Comparison of ENCODE assay signal across 22 cellular contexts in genomic region chr20:61746147-61746646, GRCh38.
A peak's percentile ranks its signal among the peaks of the same experiment; 100 is the strongest.
DNase-seq lines count a peak whose midpoint lies in the region; ATAC-seq, FAIRE-seq and TF ChIP-seq lines count a peak whose summit lies in the region.
"Had no signal": no experiment of that assay in that cellular context is flagged by ENCODE, and none has a peak within 500 bp of the region (broad histone marks: within the 10 kb centered on the region; RNA-seq: fewer than 3 reads in every experiment).

No MANE protein-coding gene starts in this region.

- FAIRE-seq in kidney (lab: Jason Lieb, UNC): no peak
- FAIRE-seq: GM12878, GM19239, H54, K562 had no signal

- peak overlapping the region in 3 of 10 experiments; percentile 24 to 31 (median 28); a peak in 4 of 20 replicates for H3K4me3 ChIP-seq in BLaER1 treated with 17β-estradiol and CSF1 and Interleukin-3, amounts not matched to agents 10 nM and 100 nM
- H3K4me3 ChIP-seq in Karpas-422 (ENCODE audit: low read length) (peak overlapping the region; percentile 32; the same call in 1 of the 2 replicates), kidney (ENCODE audit: low read length in 2 of 2) (no peak overlapping the region), spleen (no peak overlapping the region), GM23338 (no peak overlapping the region)
- H3K4me3 ChIP-seq: GM12878, K562 had no signal

- no peak overlapping the region for H2AFZ ChIP-seq in Karpas-422 (ENCODE audit: low read length)
- no peak overlapping the region for H2AFZ ChIP-seq in GM23338

- H3K79me2 ChIP-seq in Karpas-422 (ENCODE audit: low read length) (no peaks in the 10 kb centered on the region), GM23338 (replicated peaks; ENCODE audit: insufficient read depth) (no peaks in the 10 kb centered on the region)

- H3K4me2 ChIP-seq in BLaER1 treated with 17β-estradiol and CSF1 and Interleukin-3, amounts not matched to agents 10 nM and 100 nM: peak overlapping the region; percentile 76 to 97 (median 88)
- H3K4me2 ChIP-seq in Karpas-422 (ENCODE audit: low read depth, low read length, poor library complexity, severe bottlenecking): peak overlapping the region; percentile 64
- no peak overlapping the region for H3K4me2 ChIP-seq in GM23338

- no peaks in the 10 kb centered on the region for H3F3A ChIP-seq in GM23338 (replicated peaks; ENCODE audit: low read depth)

- H3K4me3 Mint-ChIP-seq in activated T-cell treated with anti-CD3 and anti-CD28 coated beads, Interleukin-2, amount 50 U/mL, for 4 hours: no peak overlapping the region
- H3K4me3 Mint-ChIP-seq in GM23338: no peak overlapping the region
- H3K4me3 Mint-ChIP-seq: CD8-positive, alpha-beta T cell had no signal

- H4K20me1 ChIP-seq in BLaER1 treated with 17β-estradiol and CSF1 and Interleukin-3, amounts not matched to agents 10 nM and 100 nM: peaks cover 0 to 100% (median 23%) of the 10 kb centered on the region in 11 experiments; a peak in 15 of 22 replicates
- H4K20me1 ChIP-seq in Karpas-422 (ENCODE audit: insufficient read depth, low read depth, low read length) (no peaks in the 10 kb centered on the region; the same call in 1 of the 2 replicates), GM23338 (replicated peaks; ENCODE audit: insufficient read depth) (no peaks in the 10 kb centered on the region)

- DNase-seq in Karpas-422 (peak; percentile 50), kidney (peak; percentile 24), spleen (peak; percentile 54), left cardiac atrium (no peak), DMS 273 (lab: John Stamatoyannopoulos, UW; ENCODE audit: unreplicated experiment) (no peak), GM23338 (ENCODE audit: low spot score) (no peak)
- no peak for DNase-seq in activated T-cell treated with anti-CD3 and anti-CD28 coated beads, Interleukin-2, amount 50 U/mL, for 4 hours
- DNase-seq: BE2C; Calu3; CD8-positive, alpha-beta T cell; DMS 273 treated with DMSO at 0.1 percent for 48 hours; DMS53; DND-41; EL; HCEC 1CT; IMR-90 had no signal

- H3K9me3 Mint-ChIP-seq in activated T-cell treated with anti-CD3 and anti-CD28 coated beads, Interleukin-2, amount 50 U/mL, for 4 hours: peaks cover 16% of the 10 kb centered on the region
- H3K9me3 Mint-ChIP-seq in GM23338: peaks cover 12% of the 10 kb centered on the region

- peak overlapping the region in 6 of 11 experiments; percentile 6 to 55 (median 36); a peak in 6 of 22 replicates for H3K9ac ChIP-seq in BLaER1 treated with 17β-estradiol and CSF1 and Interleukin-3, amounts not matched to agents 10 nM and 100 nM
- H3K9ac ChIP-seq in Karpas-422 (ENCODE audit: low read length) (no peak overlapping the region), kidney (ENCODE audit: low read length in 2 of 2) (no peak overlapping the region)

- H3K4me1 ChIP-seq in BLaER1 treated with 17β-estradiol and CSF1 and Interleukin-3, amounts not matched to agents 10 nM and 100 nM: peaks cover 44 to 69% (median 59%) of the 10 kb centered on the region in 10 experiments
- H3K4me1 ChIP-seq in Karpas-422 (ENCODE audit: low read length) (peaks cover 47% of the 10 kb centered on the region), kidney (ENCODE audit: control insufficient read depth in 1 of 2, insufficient read depth in 1 of 2, low read depth in 1 of 2, low read length in 2 of 2) (no peaks in the 10 kb centered on the region), spleen (no peaks in the 10 kb centered on the region), GM23338 (ENCODE audit: insufficient read depth) (no peaks in the 10 kb centered on the region)
- H3K4me1 ChIP-seq: BE2C had no signal

- peaks cover 0 to 24% (median 17%) of the 10 kb centered on the region in 11 experiments; a peak in 11 of 22 replicates for H3K27me3 ChIP-seq in BLaER1 treated with 17β-estradiol and CSF1 and Interleukin-3, amounts not matched to agents 10 nM and 100 nM
- H3K27me3 ChIP-seq in Karpas-422 (ENCODE audit: low read length) (peaks cover 6% of the 10 kb centered on the region; the same call in 1 of the 2 replicates), spleen (replicated peaks in 1 of 7) (no peaks in the 10 kb centered on the region), GM23338 (ENCODE audit: insufficient read depth) (no peaks in the 10 kb centered on the region)
- H3K27me3 ChIP-seq: BE2C had no signal

- intact Hi-C loops in kidney (cut with DNase I): no loop called here
- intact Hi-C loops in spleen (cut with DNase I; ENCODE audit: low total_unique reads): no loop called here
- intact Hi-C loops in left cardiac atrium (cut with DNase I): no loop called here

- peaks cover 16 to 29% (median 18%) of the 10 kb centered on the region in 11 experiments for H3K9me3 ChIP-seq in BLaER1 treated with 17β-estradiol and CSF1 and Interleukin-3, amounts not matched to agents 10 nM and 100 nM (replicated peaks in 1 of 11)
- H3K9me3 ChIP-seq in Karpas-422 (ENCODE audit: low read length) (peaks cover 14% of the 10 kb centered on the region), kidney (ENCODE audit: control insufficient read depth in 1 of 2, low read length in 2 of 2) (no peaks in the 10 kb centered on the region), spleen (peaks cover 0 to 46% (median 28%) of the 10 kb centered on the region in 8 donors)
- H3K9me3 ChIP-seq: BE2C had no signal

- no peaks in the 10 kb centered on the region for H3K9me2 ChIP-seq in Karpas-422 (replicated peaks; ENCODE audit: insufficient read depth, low read length)
- H3K9me2 ChIP-seq in GM23338 (ENCODE audit: insufficient read depth): no peaks in the 10 kb centered on the region

- H3K27ac ChIP-seq in BLaER1 treated with 17β-estradiol and CSF1 and Interleukin-3, amounts not matched to agents 10 nM and 100 nM: peak overlapping the region in 1 of 11 experiments; percentile 27; a peak in 1 of 22 replicates
- peak overlapping the region; percentile 71 for H3K27ac ChIP-seq in Karpas-422 (ENCODE audit: low read length)
- H3K27ac ChIP-seq in kidney (ENCODE audit: low read depth in 2 of 2, low read length in 2 of 2): no peak overlapping the region
- H3K27ac ChIP-seq in spleen: no peak overlapping the region
- no peak overlapping the region for H3K27ac ChIP-seq in GM23338 (ENCODE audit: low read depth)
- H3K27ac ChIP-seq: HL-60 had no signal

- ATAC-seq in left cardiac atrium: no peak
- no peak for ATAC-seq in activated T-cell treated with anti-CD3 and anti-CD28 coated beads, Interleukin-2, amount 50 U/mL, for 4 hours
- no peak for ATAC-seq in GM23338
- ATAC-seq: CD8-positive, alpha-beta T cell; GM12878; K562 had no signal

- TF ChIP-seq CTCF in kidney (IDR thresholded peaks at IDR 0.05; ENCODE audit: borderline replicate concordance, extremely low read depth, insufficient read depth) (no peak), spleen (IDR thresholded peaks at IDR 0.05 in 8 of 11, conservative IDR thresholded peaks at IDR 0.05 in 3 of 11) (no peak), GM23338 (conservative IDR thresholded peaks at IDR 0.05; ENCODE audit: low read depth in 2 of 2) (no peak)

- 87 to 96% (median 90%) methylated on average over 10 to 11 of the region's 11 CpGs for WGBS in spleen, 5 donors

- TF ChIP-seq POLR2A in spleen (IDR thresholded peaks at IDR 0.05): no peak

- H3K36me3 ChIP-seq in BLaER1 treated with 17β-estradiol and CSF1 and Interleukin-3, amounts not matched to agents 10 nM and 100 nM: peaks cover 0 to 4% (median 0%) of the 10 kb centered on the region in 11 experiments; a peak in 3 of 22 replicates
- H3K36me3 ChIP-seq in Karpas-422 (ENCODE audit: insufficient read depth, low read length) (no peaks in the 10 kb centered on the region), kidney (ENCODE audit: control insufficient read depth in 1 of 2, insufficient read depth in 2 of 2, low read length in 2 of 2) (no peaks in the 10 kb centered on the region), spleen (no peaks in the 10 kb centered on the region), GM23338 (ENCODE audit: insufficient read depth) (peaks cover 5% of the 10 kb centered on the region; the same call in 1 of the 2 replicates)
- H3K36me3 ChIP-seq: BE2C had no signal

- no peaks in the 10 kb centered on the region for H3K4me1 Mint-ChIP-seq in activated T-cell treated with anti-CD3 and anti-CD28 coated beads, Interleukin-2, amount 50 U/mL, for 4 hours (ENCODE audit: low read depth)
- no peaks in the 10 kb centered on the region for H3K4me1 Mint-ChIP-seq in GM23338

- H3K27ac Mint-ChIP-seq in GM23338: no peak overlapping the region
- H3K27ac Mint-ChIP-seq: CD8-positive, alpha-beta T cell had no signal

- H3K27me3 Mint-ChIP-seq in activated T-cell treated with anti-CD3 and anti-CD28 coated beads, Interleukin-2, amount 50 U/mL, for 4 hours (ENCODE audit: low read depth): peaks cover 6% of the 10 kb centered on the region
- H3K27me3 Mint-ChIP-seq in GM23338 (ENCODE audit: insufficient read depth, low read depth, poor library complexity): peaks cover 4% of the 10 kb centered on the region

- no peaks in the 10 kb centered on the region for H3K36me3 Mint-ChIP-seq in activated T-cell treated with anti-CD3 and anti-CD28 coated beads, Interleukin-2, amount 50 U/mL, for 4 hours (ENCODE audit: insufficient read depth)
- H3K36me3 Mint-ChIP-seq in GM23338 (ENCODE audit: low read depth): no peaks in the 10 kb centered on the region
- H3K36me3 Mint-ChIP-seq: CD8-positive, alpha-beta T cell had no signal

Comparison
In these comparisons a context has a peak if more than half of its experiments do, and no peak if none do; other contexts are left out.
1. H3K9ac ChIP-seq: peak in BLaER1 treated with 17β-estradiol and CSF1 and Interleukin-3, amounts not matched to agents 10 nM and 100 nM (6 of 11); none in Karpas-422 (single experiment) and kidney (0 of 2).
2. DNase-seq: peak in Karpas-422 (single experiment), kidney (single experiment) and spleen (single experiment); none in left cardiac atrium (single experiment), activated T-cell treated with anti-CD3 and anti-CD28 coated beads, Interleukin-2, amount 50 U/mL, for 4 hours (single experiment), DMS 273 (single experiment) and GM23338 (single experiment).